1 cellular context compared by ENCODE assay signal in genomic region chr19:1495799-1496713, GRCh38.
TF ChIP-seq lines count a peak whose summit lies in the region.

No MANE protein-coding gene starts in this region.

TF ChIP-seq in H1, 55 proteins besides CTCF, POLR2A, EP300 and RAD21:
- TF ChIP-seq SIX5 (IDR thresholded peaks at IDR 0.05; ENCODE audit: low read depth, low read length) (no peak), BRCA1 (IDR thresholded peaks at IDR 0.05; ENCODE audit: low read depth, low read length) (no peak)
